Comparison of ENCODE assay signal across 15 cellular contexts in genomic region chr18:48674198-48674721, GRCh38.
DNase-seq lines count a peak whose midpoint lies in the region; ATAC-seq, FAIRE-seq and TF ChIP-seq lines count a peak whose summit lies in the region.
"Had no signal": no experiment of that assay in that cellular context is flagged by ENCODE, and none has a peak within 500 bp of the region (broad histone marks: within the 10 kb centered on the region; RNA-seq: fewer than 3 reads in every experiment).

No MANE protein-coding gene starts in this region.

- no TSS peak for BruUV-seq in HepG2 (replicated peaks; lab: Mats Ljungman, UMichigan)

- intact Hi-C loops in HepG2 (cut with micrococcal nuclease; ENCODE audit: unreplicated experiment): loop anchor here (10.0 kb wide), 1 partner anchor 111 kb away; no protein-coding TSS in a partner anchor

- no peak for TF ChIP-seq EP300 in HepG2 (IDR thresholded peaks at IDR 0.05; ENCODE audit: low read depth in 2 of 2, low read length in 2 of 2)
- TF ChIP-seq EP300 in HepG2 (CRISPR knock-in tag; IDR thresholded peaks at IDR 0.05; ENCODE audit: borderline replicate concordance): no peak

- H3K79me2 ChIP-seq in HepG2 (ENCODE audit: insufficient read depth, low read length): no peaks in the 10 kb centered on the region

- ATAC-seq in HepG2 (peak; percentile 33), GM18505 (IDR thresholded peaks at IDR 0.05; ENCODE audit: unreplicated experiment) (no peak)

- H3K36me3 ChIP-seq in BLaER1 (peaks cover 19% of the 10 kb centered on the region), HepG2 (replicated peaks in 1 of 2; ENCODE audit: control insufficient read depth in 1 of 2, insufficient read depth in 2 of 2, low read length in 2 of 2) (peaks cover 17 to 26% of the 10 kb centered on the region in 2 experiments)

- TF ChIP-seq RAD21 in HepG2 (CRISPR knock-in tag; IDR thresholded peaks at IDR 0.05): no peak

- H3K9me3 ChIP-seq in BLaER1 (peaks cover 19% of the 10 kb centered on the region), HepG2 (ENCODE audit: low read length) (peaks cover 4% of the 10 kb centered on the region; the same call in 1 of the 2 replicates)
- H3K9me3 ChIP-seq: gastrocnemius medialis had no signal

- no peaks in the 10 kb centered on the region for H3K27me3 ChIP-seq in BLaER1
- no peaks in the 10 kb centered on the region for H3K27me3 ChIP-seq in HepG2 (ENCODE audit: control insufficient read depth in 1 of 2, insufficient read depth in 2 of 2, low read length in 2 of 2)
- H3K27me3 ChIP-seq: gastrocnemius medialis had no signal

- H3K9ac ChIP-seq in BLaER1: peak overlapping the region; percentile 38; the same call in 1 of the 2 replicates
- H3K9ac ChIP-seq in HepG2 (ENCODE audit: insufficient read depth, low read depth, low read length): no peak overlapping the region

- H3K27ac ChIP-seq in BLaER1 (peak overlapping the region; percentile 73), HepG2 (ENCODE audit: extremely low read length, insufficient read depth, low read length) (no peak overlapping the region)
- H3K27ac ChIP-seq: gastrocnemius medialis had no signal

- in situ Hi-C loops in HepG2 (cut with HindIII; ENCODE audit: extremely low pct_ligation_motif_present, low pct_unique_long_range_greater_than_20kb): loop anchor here (10.0 kb wide), 1 partner anchor 381 kb away; no protein-coding TSS in a partner anchor

- CTCF ChIA-PET in HepG2 (lab: Yijun Ruan, JAX; ENCODE audit: low intra/inter-chr PET ratio, low total read pairs): interaction anchor here (1.5 kb wide), 2 partner anchors 198 to 773 kb away, joined by 3 read pairs; no protein-coding TSS in a partner anchor

- TF ChIP-seq CTCF in choroid plexus epithelial cell (conservative IDR thresholded peaks at IDR 0.05; ENCODE audit: low read depth, low read length): peak; percentile 7
- no peak for TF ChIP-seq CTCF in HepG2 (CRISPR knock-in tag; IDR thresholded peaks at IDR 0.05)

- POLR2A ChIA-PET in HepG2 (lab: Yijun Ruan, JAX): interaction anchor here (0.7 kb wide), 1 partner anchor 220 kb away, joined by 3 read pairs; no protein-coding TSS in a partner anchor

- peak; percentile 69 for DNase-seq in M059J (ENCODE audit: low read depth)
- peak; percentile 55 for DNase-seq in choroid plexus epithelial cell (ENCODE audit: low read depth)
- peak; percentile 22 for DNase-seq in HepG2 (ENCODE audit: low spot score)
- DNase-seq in NCI-H82 treated with DMSO at 0.1 percent for 48 hours (lab: John Stamatoyannopoulos, UW; ENCODE audit: unreplicated experiment): no peak
- DNase-seq in SW 1271 (lab: John Stamatoyannopoulos, UW): no peak
- DNase-seq in activated T-cell treated with anti-CD3 and anti-CD28 coated beads for 4 hours: no peak
- DNase-seq: activated CD4-positive, alpha-beta T cell treated with anti-CD3 and anti-CD28 coated beads for 4 hours; DMS79; effector CD8-positive, alpha-beta T cell; gastrocnemius medialis; NCI-H2227 treated with DMSO at 0.1 percent for 48 hours; T-helper 17 cell had no signal

- H3K4me2 ChIP-seq in BLaER1 (peak overlapping the region; percentile 80), HepG2 (ENCODE audit: low read depth, low read length) (no peak overlapping the region)

- H3K4me1 ChIP-seq in BLaER1 (peaks cover 76% of the 10 kb centered on the region), HepG2 (ENCODE audit: insufficient read depth, low read length) (peaks cover 39% of the 10 kb centered on the region)

- FAIRE-seq in HepG2 (lab: Jason Lieb, UNC): no peak
- FAIRE-seq: GM12878 had no signal

- no peak overlapping the region for H2AFZ ChIP-seq in HepG2 (ENCODE audit: low read length)

- H3K4me3 ChIP-seq in BLaER1 (no peak overlapping the region), choroid plexus epithelial cell (ENCODE audit: low read depth, low read length) (no peak overlapping the region), HepG2 (replicated peaks in 1 of 3; ENCODE audit: insufficient read depth in 1 of 3, low read depth in 2 of 3, low read length in 3 of 3) (no peak overlapping the region)
- H3K4me3 ChIP-seq: gastrocnemius medialis, GM12878 had no signal

- TF ChIP-seq POLR2A in HepG2 (IDR thresholded peaks at IDR 0.05; ENCODE audit: insufficient read depth in 1 of 2, low read depth in 2 of 2, low read length in 2 of 2): no peak
- TF ChIP-seq POLR2A in GM18505 (IDR thresholded peaks at IDR 0.05; ENCODE audit: borderline replicate concordance, extremely low read depth, insufficient read depth, insufficient read length): no peak

- H4K20me1 ChIP-seq in BLaER1 (no peaks in the 10 kb centered on the region), HepG2 (ENCODE audit: insufficient read depth, low read length) (no peaks in the 10 kb centered on the region)

- 70% methylated on average over 3 of the region's 5 CpGs for WGBS in HepG2 (ENCODE audit: low lambda C conversion rate)

TF ChIP-seq in HepG2, 621 proteins besides CTCF, POLR2A, EP300 and RAD21:
- 0 out of 2 replicates have a peak, but pooled peaks have one; percentile 2 for TF ChIP-seq STAG1 (CRISPR knock-in tag; IDR thresholded peaks at IDR 0.05)
- TF ChIP-seq LBX2 (CRISPR knock-in tag; IDR thresholded peaks at IDR 0.05; ENCODE audit: borderline replicate concordance): no peak
- no peak for TF ChIP-seq KLF11 (CRISPR knock-in tag; IDR thresholded peaks at IDR 0.05)
- no peak for TF ChIP-seq ZFP36L1 (CRISPR knock-in tag; IDR thresholded peaks at IDR 0.05)
- no peak for TF ChIP-seq U2AF1 (optimal IDR thresholded peaks at IDR 0.05; ENCODE audit: low read depth, low read length)
- TF ChIP-seq ZNF234 (CRISPR knock-in tag; conservative IDR thresholded peaks at IDR 0.05): no peak
- peak; percentile 52; the same call in 1 of the 2 replicates for TF ChIP-seq HNF4A (CRISPR knock-in tag; IDR thresholded peaks at IDR 0.05)
- TF ChIP-seq ZFX (CRISPR knock-in tag; IDR thresholded peaks at IDR 0.05; ENCODE audit: low read depth): no peak
- TF ChIP-seq ZNF451 (CRISPR knock-in tag; IDR thresholded peaks at IDR 0.05): no peak
- TF ChIP-seq ZNF292 (CRISPR knock-in tag; IDR thresholded peaks at IDR 0.05; ENCODE audit: borderline replicate concordance, low read depth): peak; percentile 22; the same call in 1 of the 2 replicates
- no peak for TF ChIP-seq ARID3A (IDR thresholded peaks at IDR 0.05; ENCODE audit: low read depth, low read length)
- TF ChIP-seq ZBTB33 (CRISPR knock-in tag; IDR thresholded peaks at IDR 0.05): peak; percentile 78; the same call in 1 of the 2 replicates

Comparison
In these comparisons a context has a peak if more than half of its experiments do, and no peak if none do; other contexts are left out.
1. DNase-seq: peak in M059J (single experiment), choroid plexus epithelial cell (single experiment) and HepG2 (single experiment); none in NCI-H82 treated with DMSO at 0.1 percent for 48 hours (single experiment), SW 1271 (0 of 2) and activated T-cell treated with anti-CD3 and anti-CD28 coated beads for 4 hours (single experiment).